ENCODE assay signal across 23 cellular contexts in the genomic region with DNA sequence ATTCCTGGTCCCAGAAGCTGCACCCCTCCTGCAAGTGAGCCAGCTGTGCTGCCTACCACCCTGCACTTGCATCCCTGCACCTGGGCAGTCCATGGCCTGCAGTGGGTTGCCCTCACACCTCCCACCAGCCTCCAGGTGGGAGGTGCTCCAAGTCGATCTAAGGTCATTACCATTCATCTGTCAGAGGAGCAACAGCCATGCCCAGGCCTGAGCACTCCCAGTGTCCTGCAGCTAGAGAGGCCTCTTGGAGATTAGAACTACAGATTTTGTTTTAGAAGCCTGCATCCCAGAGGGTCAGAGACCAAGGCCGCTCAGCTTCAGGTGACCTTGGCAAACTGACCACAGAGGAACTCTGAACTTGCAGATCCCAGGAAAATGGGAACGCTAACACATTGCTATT. TPM values are rescaled to one million over a fixed set of nuclear protein-coding genes. Genes with fewer than 3 reads are reported as not detected.
"Had no signal": no experiment of that assay in that cellular context is flagged by ENCODE, and none has a peak within 500 bp of the region (broad histone marks: within the 10 kb centered on the region; RNA-seq: fewer than 3 reads in every experiment).

No MANE protein-coding gene starts in this region.

- ATAC-seq: heart right ventricle; left lung; naive thymus-derived CD8-positive, alpha-beta T cell; stimulated activated naive B cell treated with anti-CD40 and anti-IgM and Interleukin-4, amounts not matched to agents 10 μg/mL and 1 μg/mL and 100 μg/mL, for 72 hours had no signal

- H3K36me3 Mint-ChIP-seq: memory B cell; naive thymus-derived CD8-positive, alpha-beta T cell; stimulated activated naive B cell treated with anti-CD40 and anti-IgM and Interleukin-4, amounts not matched to agents 10 μg/mL and 1 μg/mL and 100 μg/mL, for 72 hours had no signal

- H3K36me3 ChIP-seq: cardiac muscle cell, heart right ventricle, left lung, sigmoid colon, thyroid gland, uterus had no signal

- H3K4me3 Mint-ChIP-seq: activated naive CD4-positive, alpha-beta T cell treated with anti-CD3 and anti-CD28 coated beads for 36 hours; memory B cell; naive thymus-derived CD8-positive, alpha-beta T cell; stimulated activated naive B cell treated with anti-CD40 and anti-IgM and Interleukin-4, amounts not matched to agents 10 μg/mL and 1 μg/mL and 100 μg/mL, for 72 hours had no signal

- H3K9me3 Mint-ChIP-seq: activated naive CD4-positive, alpha-beta T cell treated with anti-CD3 and anti-CD28 coated beads for 36 hours; activated T-helper 2 cell treated with anti-CD3 and anti-CD28 coated beads, Interferon-gamma antibody, Interleukin-2, Interleukin-4, amounts not matched to agents 10 μg/mL and 5 μg/mL and 100 μg/mL, durations not matched to agents 14 hours and 24 hours and 36 hours; memory B cell; naive thymus-derived CD8-positive, alpha-beta T cell; stimulated activated naive B cell treated with anti-CD40 and anti-IgM and Interleukin-4, amounts not matched to agents 10 μg/mL and 1 μg/mL and 100 μg/mL, for 72 hours had no signal

- H3K27ac ChIP-seq: cardiac muscle cell, heart right ventricle, left lung, sigmoid colon, thyroid gland, uterus had no signal

- H3K4me3 ChIP-seq: cardiac muscle cell, heart right ventricle, left lung, sigmoid colon, thyroid gland, uterus had no signal

- H3K27me3 ChIP-seq: cardiac muscle cell, heart right ventricle, left lung, sigmoid colon, thyroid gland, uterus had no signal

- H3K27me3 Mint-ChIP-seq: naive thymus-derived CD8-positive, alpha-beta T cell; stimulated activated naive B cell treated with anti-CD40 and anti-IgM and Interleukin-4, amounts not matched to agents 10 μg/mL and 1 μg/mL and 100 μg/mL, for 72 hours had no signal

- H3K27ac Mint-ChIP-seq: activated naive CD4-positive, alpha-beta T cell treated with anti-CD3 and anti-CD28 coated beads for 36 hours; activated T-helper 2 cell treated with anti-CD3 and anti-CD28 coated beads, Interferon-gamma antibody, Interleukin-2, Interleukin-4, amounts not matched to agents 10 μg/mL and 5 μg/mL and 100 μg/mL, durations not matched to agents 14 hours and 24 hours and 36 hours; memory B cell; stimulated activated naive B cell treated with anti-CD40 and anti-IgM and Interleukin-4, amounts not matched to agents 10 μg/mL and 1 μg/mL and 100 μg/mL, for 72 hours had no signal

- H3K9me3 ChIP-seq: heart right ventricle, left lung, sigmoid colon, thyroid gland, uterus had no signal

- DNase-seq: activated CD4-positive, alpha-beta T cell treated with anti-CD3 and anti-CD28 coated beads, Interleukin-2, amount 50 U/mL, for 1 hour; activated naive CD4-positive, alpha-beta T cell treated with anti-CD3 and anti-CD28 coated beads for 36 hours; activated T-cell treated with anti-CD3 and anti-CD28 coated beads for 4 hours; heart right ventricle; islet precursor cell; occipital lobe; sigmoid colon; stimulated activated CD4-positive, alpha-beta T cell treated with anti-CD3 and anti-CD28 coated beads, Interleukin-2, amount 100 ng/mL, for 48 hours; stimulated activated naive B cell treated with anti-CD40 and anti-IgM and Interleukin-4, amounts not matched to agents 10 μg/mL and 1 μg/mL and 100 μg/mL, for 72 hours; thyroid gland; uterus had no signal

- H3K4me1 ChIP-seq: sigmoid colon, thyroid gland, uterus had no signal

RNA-seq across cellular contexts. Expression of a gene that starts 32.9 kb away (rescaled TPM):
- total RNA-seq: activated CD8-positive, alpha-beta memory T cell treated with anti-CD3 and anti-CD28 coated beads for 36 hours; activated naive CD4-positive, alpha-beta T cell treated with anti-CD3 and anti-CD28 coated beads for 36 hours; activated T-helper 2 cell treated with anti-CD3 and anti-CD28 coated beads, Interferon-gamma antibody, Interleukin-2, Interleukin-4, amounts not matched to agents 10 μg/mL and 5 μg/mL and 100 μg/mL, durations not matched to agents 14 hours and 24 hours and 36 hours; astrocyte; cardiac muscle cell; dermis microvascular lymphatic vessel endothelial cell; epithelial cell of proximal tubule; frontal cortex; heart right ventricle; left lung; occipital lobe; pulmonary artery endothelial cell; sigmoid colon; thyroid gland had no signal
- polyA plus RNA-seq: adipose tissue, cardiac muscle cell had no signal

RNA-seq across cellular contexts. Expression of a gene that starts 39.3 kb away (rescaled TPM):
- total RNA-seq: activated CD8-positive, alpha-beta memory T cell treated with anti-CD3 and anti-CD28 coated beads for 36 hours; activated naive CD4-positive, alpha-beta T cell treated with anti-CD3 and anti-CD28 coated beads for 36 hours; activated T-helper 2 cell treated with anti-CD3 and anti-CD28 coated beads, Interferon-gamma antibody, Interleukin-2, Interleukin-4, amounts not matched to agents 10 μg/mL and 5 μg/mL and 100 μg/mL, durations not matched to agents 14 hours and 24 hours and 36 hours; astrocyte; dermis microvascular lymphatic vessel endothelial cell; naive thymus-derived CD8-positive, alpha-beta T cell; occipital lobe; pulmonary artery endothelial cell had no signal
